In the genomic region with DNA sequence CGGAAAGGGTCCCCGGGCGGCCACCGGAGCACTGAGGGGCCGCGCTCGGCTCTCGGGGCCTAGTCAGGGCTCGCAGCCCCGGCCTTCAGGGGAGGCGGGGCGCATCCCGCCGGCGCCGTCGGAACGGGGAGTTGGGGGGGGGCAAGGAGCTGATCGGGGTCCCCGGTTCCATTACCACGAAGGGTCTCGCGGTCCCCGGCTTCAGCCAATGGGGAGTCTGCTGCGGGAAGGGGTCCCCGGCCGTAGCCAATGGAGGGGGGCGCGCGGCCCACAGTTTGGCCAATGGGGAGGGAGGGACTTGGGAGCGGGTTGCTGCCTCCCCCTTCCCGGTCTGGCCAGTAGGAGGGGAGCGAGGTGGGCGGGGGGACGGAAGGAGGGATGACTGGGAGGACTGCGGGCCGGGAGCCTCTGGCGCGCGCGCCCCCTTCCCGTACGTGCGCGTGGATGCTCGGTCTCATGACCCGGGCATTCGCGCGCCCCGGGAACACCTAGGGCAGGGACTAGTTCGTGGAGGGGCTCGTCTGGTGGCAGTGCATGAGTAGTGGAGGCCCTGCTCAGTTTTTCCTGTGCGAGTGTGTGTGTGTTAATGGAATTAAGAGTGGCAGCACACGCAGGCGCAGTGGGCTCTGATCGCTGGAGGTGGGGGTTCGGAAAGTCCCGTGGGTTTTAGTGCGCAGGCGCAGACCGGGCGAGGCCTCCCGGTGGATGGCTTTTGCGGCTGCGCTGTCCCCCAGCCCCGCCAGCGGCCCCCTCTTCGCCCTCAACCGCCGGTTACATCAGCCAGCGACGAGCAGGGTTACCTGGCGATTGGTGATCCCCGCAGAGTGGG, we compare ENCODE assay signal across 1 cellular context.
TF ChIP-seq lines count a peak whose summit lies in the region.

No MANE protein-coding gene starts in this region.

TF ChIP-seq in HepG2, 621 proteins besides CTCF, POLR2A, EP300 and RAD21 (continues in another document):
- peak; percentile 72; the same call in 1 of the 2 replicates for TF ChIP-seq EED (CRISPR knock-in tag; IDR thresholded peaks at IDR 0.05)
- TF ChIP-seq, protein P1, sequence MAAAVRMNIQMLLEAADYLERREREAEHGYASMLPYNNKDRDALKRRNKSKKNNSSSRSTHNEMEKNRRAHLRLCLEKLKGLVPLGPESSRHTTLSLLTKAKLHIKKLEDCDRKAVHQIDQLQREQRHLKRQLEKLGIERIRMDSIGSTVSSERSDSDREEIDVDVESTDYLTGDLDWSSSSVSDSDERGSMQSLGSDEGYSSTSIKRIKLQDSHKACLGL (CRISPR knock-in tag; IDR thresholded peaks at IDR 0.05): peak; percentile 49
- TF ChIP-seq ZSCAN25 (CRISPR knock-in tag; IDR thresholded peaks at IDR 0.05): peak; percentile 76
- peak; percentile 6; the same call in 1 of the 2 replicates for TF ChIP-seq HMG20B (CRISPR knock-in tag; conservative IDR thresholded peaks at IDR 0.05)
- peak; percentile 67 for TF ChIP-seq ISL2 (CRISPR knock-in tag; IDR thresholded peaks at IDR 0.05)
- TF ChIP-seq, protein P2, sequence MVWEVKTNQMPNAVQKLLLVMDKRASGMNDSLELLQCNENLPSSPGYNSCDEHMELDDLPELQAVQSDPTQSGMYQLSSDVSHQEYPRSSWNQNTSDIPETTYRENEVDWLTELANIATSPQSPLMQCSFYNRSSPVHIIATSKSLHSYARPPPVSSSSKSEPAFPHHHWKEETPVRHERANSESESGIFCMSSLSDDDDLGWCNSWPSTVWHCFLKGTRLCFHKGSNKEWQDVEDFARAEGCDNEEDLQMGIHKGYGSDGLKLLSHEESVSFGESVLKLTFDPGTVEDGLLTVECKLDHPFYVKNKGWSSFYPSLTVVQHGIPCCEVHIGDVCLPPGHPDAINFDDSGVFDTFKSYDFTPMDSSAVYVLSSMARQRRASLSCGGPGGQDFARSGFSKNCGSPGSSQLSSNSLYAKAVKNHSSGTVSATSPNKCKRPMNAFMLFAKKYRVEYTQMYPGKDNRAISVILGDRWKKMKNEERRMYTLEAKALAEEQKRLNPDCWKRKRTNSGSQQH (CRISPR knock-in tag; IDR thresholded peaks at IDR 0.05; ENCODE audit: low read depth): peak; percentile 93
- peak; percentile 65 for TF ChIP-seq YY1 (IDR thresholded peaks at IDR 0.05; ENCODE audit: insufficient read depth, insufficient replicate concordance, low read depth, low read length)
- peak; percentile 15; the same call in 1 of the 2 replicates for TF ChIP-seq DNMT1 (CRISPR knock-in tag; IDR thresholded peaks at IDR 0.05)
- peak; percentile 64 for TF ChIP-seq POLR2AphosphoS5 (IDR thresholded peaks at IDR 0.05; ENCODE audit: low read depth, low read length)
- peak; percentile 64; the same call in 1 of the 2 replicates for TF ChIP-seq NKX3-1 (CRISPR knock-in tag; IDR thresholded peaks at IDR 0.05)
- TF ChIP-seq MAFF (IDR thresholded peaks at IDR 0.05; ENCODE audit: low read depth, low read length): no peak
- TF ChIP-seq, protein P3, sequence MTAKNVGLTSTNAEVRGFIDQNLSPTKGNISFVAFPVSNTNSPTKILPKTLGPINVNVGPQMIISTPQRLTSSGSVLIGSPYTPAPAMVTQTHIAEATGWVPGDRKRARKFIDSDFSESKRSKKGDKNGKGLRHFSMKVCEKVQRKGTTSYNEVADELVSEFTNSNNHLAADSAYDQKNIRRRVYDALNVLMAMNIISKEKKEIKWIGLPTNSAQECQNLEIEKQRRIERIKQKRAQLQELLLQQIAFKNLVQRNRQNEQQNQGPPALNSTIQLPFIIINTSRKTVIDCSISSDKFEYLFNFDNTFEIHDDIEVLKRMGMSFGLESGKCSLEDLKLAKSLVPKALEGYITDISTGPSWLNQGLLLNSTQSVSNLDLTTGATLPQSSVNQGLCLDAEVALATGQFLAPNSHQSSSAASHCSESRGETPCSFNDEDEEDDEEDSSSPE (CRISPR knock-in tag; IDR thresholded peaks at IDR 0.05): peak; percentile 83
- TF ChIP-seq FOXP1 (IDR thresholded peaks at IDR 0.05): no peak
- peak; percentile 56 for TF ChIP-seq FOXP1 (CRISPR knock-in tag; IDR thresholded peaks at IDR 0.05)
- TF ChIP-seq, protein P4, sequence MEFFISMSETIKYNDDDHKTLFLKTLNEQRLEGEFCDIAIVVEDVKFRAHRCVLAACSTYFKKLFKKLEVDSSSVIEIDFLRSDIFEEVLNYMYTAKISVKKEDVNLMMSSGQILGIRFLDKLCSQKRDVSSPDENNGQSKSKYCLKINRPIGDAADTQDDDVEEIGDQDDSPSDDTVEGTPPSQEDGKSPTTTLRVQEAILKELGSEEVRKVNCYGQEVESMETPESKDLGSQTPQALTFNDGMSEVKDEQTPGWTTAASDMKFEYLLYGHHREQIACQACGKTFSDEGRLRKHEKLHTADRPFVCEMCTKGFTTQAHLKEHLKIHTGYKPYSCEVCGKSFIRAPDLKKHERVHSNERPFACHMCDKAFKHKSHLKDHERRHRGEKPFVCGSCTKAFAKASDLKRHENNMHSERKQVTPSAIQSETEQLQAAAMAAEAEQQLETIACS (CRISPR knock-in tag; IDR thresholded peaks at IDR 0.05): peak; percentile 99
- TF ChIP-seq SETDB1 (CRISPR knock-in tag; IDR thresholded peaks at IDR 0.05; ENCODE audit: borderline replicate concordance): no peak
- TF ChIP-seq RBFOX2 (IDR thresholded peaks at IDR 0.05; ENCODE audit: low read depth, low read length): peak; percentile 96
- TF ChIP-seq, protein P5, sequence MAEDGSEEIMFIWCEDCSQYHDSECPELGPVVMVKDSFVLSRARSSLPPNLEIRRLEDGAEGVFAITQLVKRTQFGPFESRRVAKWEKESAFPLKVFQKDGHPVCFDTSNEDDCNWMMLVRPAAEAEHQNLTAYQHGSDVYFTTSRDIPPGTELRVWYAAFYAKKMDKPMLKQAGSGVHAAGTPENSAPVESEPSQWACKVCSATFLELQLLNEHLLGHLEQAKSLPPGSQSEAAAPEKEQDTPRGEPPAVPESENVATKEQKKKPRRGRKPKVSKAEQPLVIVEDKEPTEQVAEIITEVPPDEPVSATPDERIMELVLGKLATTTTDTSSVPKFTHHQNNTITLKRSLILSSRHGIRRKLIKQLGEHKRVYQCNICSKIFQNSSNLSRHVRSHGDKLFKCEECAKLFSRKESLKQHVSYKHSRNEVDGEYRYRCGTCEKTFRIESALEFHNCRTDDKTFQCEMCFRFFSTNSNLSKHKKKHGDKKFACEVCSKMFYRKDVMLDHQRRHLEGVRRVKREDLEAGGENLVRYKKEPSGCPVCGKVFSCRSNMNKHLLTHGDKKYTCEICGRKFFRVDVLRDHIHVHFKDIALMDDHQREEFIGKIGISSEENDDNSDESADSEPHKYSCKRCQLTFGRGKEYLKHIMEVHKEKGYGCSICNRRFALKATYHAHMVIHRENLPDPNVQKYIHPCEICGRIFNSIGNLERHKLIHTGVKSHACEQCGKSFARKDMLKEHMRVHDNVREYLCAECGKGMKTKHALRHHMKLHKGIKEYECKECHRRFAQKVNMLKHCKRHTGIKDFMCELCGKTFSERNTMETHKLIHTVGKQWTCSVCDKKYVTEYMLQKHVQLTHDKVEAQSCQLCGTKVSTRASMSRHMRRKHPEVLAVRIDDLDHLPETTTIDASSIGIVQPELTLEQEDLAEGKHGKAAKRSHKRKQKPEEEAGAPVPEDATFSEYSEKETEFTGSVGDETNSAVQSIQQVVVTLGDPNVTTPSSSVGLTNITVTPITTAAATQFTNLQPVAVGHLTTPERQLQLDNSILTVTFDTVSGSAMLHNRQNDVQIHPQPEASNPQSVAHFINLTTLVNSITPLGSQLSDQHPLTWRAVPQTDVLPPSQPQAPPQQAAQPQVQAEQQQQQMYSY (CRISPR knock-in tag; IDR thresholded peaks at IDR 0.05): no peak
- TF ChIP-seq WIZ (CRISPR knock-in tag; IDR thresholded peaks at IDR 0.05): peak; percentile 53; the same call in 1 of the 2 replicates
- peak; percentile 78 for TF ChIP-seq ELF1 (CRISPR knock-in tag; IDR thresholded peaks at IDR 0.05)
- TF ChIP-seq, protein P6, sequence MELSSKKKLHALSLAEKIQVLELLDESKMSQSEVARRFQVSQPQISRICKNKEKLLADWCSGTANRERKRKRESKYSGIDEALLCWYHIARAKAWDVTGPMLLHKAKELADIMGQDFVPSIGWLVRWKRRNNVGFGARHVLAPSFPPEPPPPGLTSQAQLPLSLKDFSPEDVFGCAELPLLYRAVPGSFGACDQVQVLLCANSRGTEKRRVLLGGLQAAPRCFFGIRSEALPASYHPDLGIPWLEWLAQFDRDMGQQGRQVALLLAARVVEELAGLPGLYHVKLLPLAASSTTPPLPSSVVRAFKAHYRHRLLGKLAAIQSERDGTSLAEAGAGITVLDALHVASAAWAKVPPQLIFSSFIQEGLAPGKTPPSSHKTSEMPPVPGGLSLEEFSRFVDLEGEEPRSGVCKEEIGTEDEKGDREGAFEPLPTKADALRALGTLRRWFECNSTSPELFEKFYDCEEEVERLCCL (CRISPR knock-in tag; IDR thresholded peaks at IDR 0.05; ENCODE audit: borderline replicate concordance): peak; percentile 86; the same call in 1 of the 2 replicates
- TF ChIP-seq, protein P7, sequence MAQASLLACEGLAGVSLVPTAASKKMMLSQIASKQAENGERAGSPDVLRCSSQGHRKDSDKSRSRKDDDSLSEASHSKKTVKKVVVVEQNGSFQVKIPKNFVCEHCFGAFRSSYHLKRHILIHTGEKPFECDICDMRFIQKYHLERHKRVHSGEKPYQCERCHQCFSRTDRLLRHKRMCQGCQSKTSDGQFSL (CRISPR knock-in tag; IDR thresholded peaks at IDR 0.05): peak; percentile 91
- peak; percentile 79 for TF ChIP-seq PHF20 (CRISPR knock-in tag; IDR thresholded peaks at IDR 0.05)
- TF ChIP-seq, protein P8, sequence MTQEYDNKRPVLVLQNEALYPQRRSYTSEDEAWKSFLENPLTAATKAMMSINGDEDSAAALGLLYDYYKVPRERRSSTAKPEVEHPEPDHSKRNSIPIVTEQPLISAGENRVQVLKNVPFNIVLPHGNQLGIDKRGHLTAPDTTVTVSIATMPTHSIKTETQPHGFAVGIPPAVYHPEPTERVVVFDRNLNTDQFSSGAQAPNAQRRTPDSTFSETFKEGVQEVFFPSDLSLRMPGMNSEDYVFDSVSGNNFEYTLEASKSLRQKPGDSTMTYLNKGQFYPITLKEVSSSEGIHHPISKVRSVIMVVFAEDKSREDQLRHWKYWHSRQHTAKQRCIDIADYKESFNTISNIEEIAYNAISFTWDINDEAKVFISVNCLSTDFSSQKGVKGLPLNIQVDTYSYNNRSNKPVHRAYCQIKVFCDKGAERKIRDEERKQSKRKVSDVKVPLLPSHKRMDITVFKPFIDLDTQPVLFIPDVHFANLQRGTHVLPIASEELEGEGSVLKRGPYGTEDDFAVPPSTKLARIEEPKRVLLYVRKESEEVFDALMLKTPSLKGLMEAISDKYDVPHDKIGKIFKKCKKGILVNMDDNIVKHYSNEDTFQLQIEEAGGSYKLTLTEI (CRISPR knock-in tag; conservative IDR thresholded peaks at IDR 0.05): no peak
- TF ChIP-seq SATB2 (CRISPR knock-in tag; IDR thresholded peaks at IDR 0.05): peak; percentile 79; the same call in 1 of the 2 replicates
- TF ChIP-seq ZNF329 (CRISPR knock-in tag; IDR thresholded peaks at IDR 0.05; ENCODE audit: low read depth): no peak
- TF ChIP-seq, protein P9, sequence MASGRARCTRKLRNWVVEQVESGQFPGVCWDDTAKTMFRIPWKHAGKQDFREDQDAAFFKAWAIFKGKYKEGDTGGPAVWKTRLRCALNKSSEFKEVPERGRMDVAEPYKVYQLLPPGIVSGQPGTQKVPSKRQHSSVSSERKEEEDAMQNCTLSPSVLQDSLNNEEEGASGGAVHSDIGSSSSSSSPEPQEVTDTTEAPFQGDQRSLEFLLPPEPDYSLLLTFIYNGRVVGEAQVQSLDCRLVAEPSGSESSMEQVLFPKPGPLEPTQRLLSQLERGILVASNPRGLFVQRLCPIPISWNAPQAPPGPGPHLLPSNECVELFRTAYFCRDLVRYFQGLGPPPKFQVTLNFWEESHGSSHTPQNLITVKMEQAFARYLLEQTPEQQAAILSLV (CRISPR knock-in tag; IDR thresholded peaks at IDR 0.05; ENCODE audit: borderline replicate concordance): peak; percentile 81; the same call in 1 of the 2 replicates
- no peak for TF ChIP-seq MZF1 (CRISPR knock-in tag; IDR thresholded peaks at IDR 0.05; ENCODE audit: borderline replicate concordance)
- peak; percentile 16; the same call in 1 of the 2 replicates for TF ChIP-seq ZNF292 (CRISPR knock-in tag; IDR thresholded peaks at IDR 0.05; ENCODE audit: borderline replicate concordance, low read depth)
- TF ChIP-seq, protein P10, sequence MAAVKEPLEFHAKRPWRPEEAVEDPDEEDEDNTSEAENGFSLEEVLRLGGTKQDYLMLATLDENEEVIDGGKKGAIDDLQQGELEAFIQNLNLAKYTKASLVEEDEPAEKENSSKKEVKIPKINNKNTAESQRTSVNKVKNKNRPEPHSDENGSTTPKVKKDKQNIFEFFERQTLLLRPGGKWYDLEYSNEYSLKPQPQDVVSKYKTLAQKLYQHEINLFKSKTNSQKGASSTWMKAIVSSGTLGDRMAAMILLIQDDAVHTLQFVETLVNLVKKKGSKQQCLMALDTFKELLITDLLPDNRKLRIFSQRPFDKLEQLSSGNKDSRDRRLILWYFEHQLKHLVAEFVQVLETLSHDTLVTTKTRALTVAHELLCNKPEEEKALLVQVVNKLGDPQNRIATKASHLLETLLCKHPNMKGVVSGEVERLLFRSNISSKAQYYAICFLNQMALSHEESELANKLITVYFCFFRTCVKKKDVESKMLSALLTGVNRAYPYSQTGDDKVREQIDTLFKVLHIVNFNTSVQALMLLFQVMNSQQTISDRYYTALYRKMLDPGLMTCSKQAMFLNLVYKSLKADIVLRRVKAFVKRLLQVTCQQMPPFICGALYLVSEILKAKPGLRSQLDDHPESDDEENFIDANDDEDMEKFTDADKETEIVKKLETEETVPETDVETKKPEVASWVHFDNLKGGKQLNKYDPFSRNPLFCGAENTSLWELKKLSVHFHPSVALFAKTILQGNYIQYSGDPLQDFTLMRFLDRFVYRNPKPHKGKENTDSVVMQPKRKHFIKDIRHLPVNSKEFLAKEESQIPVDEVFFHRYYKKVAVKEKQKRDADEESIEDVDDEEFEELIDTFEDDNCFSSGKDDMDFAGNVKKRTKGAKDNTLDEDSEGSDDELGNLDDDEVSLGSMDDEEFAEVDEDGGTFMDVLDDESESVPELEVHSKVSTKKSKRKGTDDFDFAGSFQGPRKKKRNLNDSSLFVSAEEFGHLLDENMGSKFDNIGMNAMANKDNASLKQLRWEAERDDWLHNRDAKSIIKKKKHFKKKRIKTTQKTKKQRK (IDR thresholded peaks at IDR 0.05; ENCODE audit: low read length): no peak
- no peak; the same call in 1 of the 2 replicates for TF ChIP-seq IRX3 (CRISPR knock-in tag; IDR thresholded peaks at IDR 0.05; ENCODE audit: borderline replicate concordance, low read depth)
- TF ChIP-seq ZFP82 (CRISPR knock-in tag; IDR thresholded peaks at IDR 0.05; ENCODE audit: borderline replicate concordance): peak; percentile 82; the same call in 1 of the 2 replicates
- peak; percentile 86 for TF ChIP-seq RFX5 (IDR thresholded peaks at IDR 0.05; ENCODE audit: low read depth, low read length)
- no peak for TF ChIP-seq NONO (IDR thresholded peaks at IDR 0.05)
- peak; percentile 92 for TF ChIP-seq NONO (CRISPR knock-in tag; conservative IDR thresholded peaks at IDR 0.05)
- TF ChIP-seq ZNF484 (CRISPR knock-in tag; IDR thresholded peaks at IDR 0.05; ENCODE audit: borderline replicate concordance, low read depth): no peak
